In genomic region chr9:86563350-86563749, GRCh38 we compare ENCODE assay signal across 16 cellular contexts.
DNase-seq lines count a peak whose midpoint lies in the region; ATAC-seq and TF ChIP-seq lines count a peak whose summit lies in the region.
"Had no signal": no experiment of that assay in that cellular context is flagged by ENCODE, and none has a peak within 500 bp of the region (broad histone marks: within the 10 kb centered on the region; RNA-seq: fewer than 3 reads in every experiment).

No MANE protein-coding gene starts in this region.

- no peak overlapping the region for H2AK5ac ChIP-seq in trophoblast cell (ENCODE audit: low read length)

- no peak overlapping the region for H2BK12ac ChIP-seq in trophoblast cell (ENCODE audit: low read length)

- CTCF ChIA-PET in PC-9 (lab: Charles Lee), result no interaction called here

- H3K4me3 ChIP-seq in PC-9 (no peak overlapping the region), trophoblast cell (ENCODE audit: low read depth, low read length) (no peak overlapping the region), esophagus squamous epithelium (no peak overlapping the region)
- H3K4me3 ChIP-seq in effector memory CD4-positive, alpha-beta T cell (ENCODE audit: insufficient read depth, low read depth, low read length, poor library complexity, severe bottlenecking), result no peak overlapping the region
- H3K4me3 ChIP-seq: BLaER1, lung, MG63, skin epidermis had no signal

- H3K9me2 ChIP-seq in PC-9 (ENCODE audit: insufficient read depth), result no peaks in the 10 kb centered on the region

- no TSS peak for BruUV-seq in PC-9 (replicated peaks; lab: Mats Ljungman, UMichigan)

- intact Hi-C loops in PC-9 (cut with micrococcal nuclease; ENCODE audit: unreplicated experiment), result no loop called here
- intact Hi-C loops in esophagus squamous epithelium (cut with DNase I), result no loop called here

- no peaks in the 10 kb centered on the region for H3K36me3 ChIP-seq in PC-9 (ENCODE audit: low read depth)
- no peaks in the 10 kb centered on the region for H3K36me3 ChIP-seq in trophoblast cell (ENCODE audit: control insufficient read depth in 1 of 2, insufficient read depth in 2 of 2, low read length in 2 of 2)
- H3K36me3 ChIP-seq in esophagus squamous epithelium, result no peaks in the 10 kb centered on the region
- H3K36me3 ChIP-seq in effector memory CD4-positive, alpha-beta T cell (ENCODE audit: control insufficient read depth, insufficient read depth, low read length), result no peaks in the 10 kb centered on the region
- H3K36me3 ChIP-seq: BLaER1, MG63 had no signal

- no peak overlapping the region for H4K8ac ChIP-seq in trophoblast cell (ENCODE audit: low read depth, low read length)

- no peak overlapping the region for H2BK5ac ChIP-seq in trophoblast cell (ENCODE audit: low read depth, low read length, poor library complexity)

- H4K12ac ChIP-seq in trophoblast cell (ENCODE audit: low read depth, low read length), result no peak overlapping the region

- peak; percentile 53 for DNase-seq in EH (ENCODE audit: low read depth)
- DNase-seq in PC-9, result peak in 1 of 2 experiments; percentile 77
- DNase-seq in fibroblast of gingiva (ENCODE audit: low read depth), result peak; percentile 28
- peak; percentile 52 to 76 for DNase-seq in trophoblast cell
- no peak for DNase-seq in esophagus squamous epithelium (lab: John Stamatoyannopoulos, UW)
- DNase-seq in effector memory CD4-positive, alpha-beta T cell, result no peak
- DNase-seq in medulla oblongata (ENCODE audit: extremely low spot score), result no peak
- DNase-seq: activated CD4-positive, alpha-beta T cell treated with anti-CD3 and anti-CD28 coated beads for 1 hour; MG63; NCI-H2029; occipital lobe; stimulated activated naive CD8-positive, alpha-beta T cell treated with anti-CD3 and anti-CD28 coated beads, Interleukin-15, Interleukin-2, amounts not matched to agents 100 U/mL and 50 U/mL, for 24 hours had no signal

- H3K4me1 ChIP-seq in PC-9 (replicated peaks; ENCODE audit: insufficient read depth) (peaks cover 12% of the 10 kb centered on the region), trophoblast cell (ENCODE audit: control insufficient read depth in 1 of 2, insufficient read depth in 2 of 2, low read length in 2 of 2) (no peaks in the 10 kb centered on the region), esophagus squamous epithelium (no peaks in the 10 kb centered on the region)
- H3K4me1 ChIP-seq in effector memory CD4-positive, alpha-beta T cell (ENCODE audit: control insufficient read depth, insufficient read depth, low read length, poor library complexity, severe bottlenecking), result no peaks in the 10 kb centered on the region
- H3K4me1 ChIP-seq: BLaER1 had no signal

- no peak for ATAC-seq in GM19351 (IDR thresholded peaks at IDR 0.05; ENCODE audit: unreplicated experiment)
- ATAC-seq: stimulated activated naive CD8-positive, alpha-beta T cell treated with anti-CD3 and anti-CD28 coated beads, Interleukin-15, Interleukin-2, amounts not matched to agents 100 U/mL and 50 U/mL, for 24 hours had no signal

- no peak overlapping the region for H3K18ac ChIP-seq in trophoblast cell (ENCODE audit: low read length)

- no peak overlapping the region for H3K23ac ChIP-seq in trophoblast cell (ENCODE audit: low read length)

- no peak overlapping the region for H3K4ac ChIP-seq in trophoblast cell (ENCODE audit: low read depth, low read length)

- H4K20me1 ChIP-seq in PC-9 (ENCODE audit: insufficient read depth), result no peaks in the 10 kb centered on the region; the same call in 1 of the 2 replicates
- H4K20me1 ChIP-seq: BLaER1 had no signal

- H3K27ac ChIP-seq in PC-9 (peak overlapping the region; percentile 21; the same call in 1 of the 2 replicates), trophoblast cell (ENCODE audit: low read depth, low read length) (no peak overlapping the region), esophagus squamous epithelium (no peak overlapping the region)
- H3K27ac ChIP-seq in effector memory CD4-positive, alpha-beta T cell (ENCODE audit: insufficient read depth, low read length, poor library complexity, severe bottlenecking), result no peak overlapping the region
- H3K27ac ChIP-seq: BLaER1 had no signal

- H2AFZ ChIP-seq in PC-9, result no peak overlapping the region
- no peak overlapping the region for H2AFZ ChIP-seq in trophoblast cell (ENCODE audit: insufficient read depth, low read length, poor library complexity)

- TF ChIP-seq CTCF in PC-9 (conservative IDR thresholded peaks at IDR 0.05) (no peak), esophagus squamous epithelium (IDR thresholded peaks at IDR 0.05) (no peak)

- H4K91ac ChIP-seq in trophoblast cell (ENCODE audit: low read depth, low read length), result no peak overlapping the region

- TF ChIP-seq POLR2A in esophagus squamous epithelium (IDR thresholded peaks at IDR 0.05), result no peak

- H3K79me2 ChIP-seq in PC-9 (ENCODE audit: low read depth) (no peaks in the 10 kb centered on the region), trophoblast cell (ENCODE audit: control insufficient read depth, insufficient read depth, low read length, poor library complexity) (no peaks in the 10 kb centered on the region)

- H3K9ac ChIP-seq in trophoblast cell (ENCODE audit: low read length), result no peak overlapping the region
- H3K9ac ChIP-seq: BLaER1 had no signal

- no peak overlapping the region for H3K14ac ChIP-seq in trophoblast cell (ENCODE audit: low read length)

- no peak overlapping the region for H2BK120ac ChIP-seq in trophoblast cell (ENCODE audit: insufficient read depth, low read length, poor library complexity)

- H3K79me1 ChIP-seq in trophoblast cell (ENCODE audit: low read length), result peaks cover 2% of the 10 kb centered on the region

- no CpG with 5 or more reads among the region's 3 CpGs for WGBS in trophoblast cell (ENCODE audit: extremely low coverage, insufficient coverage, insufficient read length)
- 51 to 53% methylated on average over 3 of the region's 3 CpGs for WGBS in esophagus squamous epithelium, 2 donors

- H3K27me3 ChIP-seq in PC-9 (ENCODE audit: insufficient read depth, low read depth) (no peaks in the 10 kb centered on the region), trophoblast cell (ENCODE audit: insufficient read depth, low read length) (no peaks in the 10 kb centered on the region), esophagus squamous epithelium (no peaks in the 10 kb centered on the region)
- H3K27me3 ChIP-seq in effector memory CD4-positive, alpha-beta T cell (replicated peaks; ENCODE audit: control insufficient read depth, insufficient read depth, low read length, poor library complexity, severe bottlenecking), result no peaks in the 10 kb centered on the region
- H3K27me3 ChIP-seq: BLaER1, MG63 had no signal

- H3F3A ChIP-seq in PC-9 (ENCODE audit: insufficient read depth, low read depth), result peaks cover 5% of the 10 kb centered on the region; the same call in 1 of the 2 replicates

- H3K4me2 ChIP-seq in PC-9 (peak overlapping the region; percentile 8; the same call in 1 of the 2 replicates), trophoblast cell (ENCODE audit: low read length) (no peak overlapping the region)
- H3K4me2 ChIP-seq: BLaER1 had no signal

- H3K9me3 ChIP-seq in PC-9 (ENCODE audit: insufficient read depth, low read depth), result peaks cover 5% of the 10 kb centered on the region
- no peaks in the 10 kb centered on the region for H3K9me3 ChIP-seq in trophoblast cell (ENCODE audit: insufficient read depth, low read depth, low read length)
- H3K9me3 ChIP-seq in esophagus squamous epithelium, result peaks cover 0 to 6% (median 0%) of the 10 kb centered on the region in 3 donors
- H3K9me3 ChIP-seq in effector memory CD4-positive, alpha-beta T cell (ENCODE audit: control insufficient read depth, low read length), result no peaks in the 10 kb centered on the region

- POLR2A ChIA-PET in PC-9 (lab: Charles Lee; ENCODE audit: unreplicated experiment), result no interaction called here

Comparison
In these comparisons a context has a peak if more than half of its experiments do, and no peak if none do; other contexts are left out.
1. DNase-seq: peak in EH (single experiment), fibroblast of gingiva (single experiment) and trophoblast cell (2 of 2); none in esophagus squamous epithelium (single experiment), effector memory CD4-positive, alpha-beta T cell (0 of 3) and medulla oblongata (single experiment).